12 cellular contexts compared by ENCODE assay signal in genomic region chr16:8905795-8906591, GRCh38. TPM values are rescaled to one million over a fixed set of nuclear protein-coding genes. Genes with fewer than 3 reads are reported as not detected.
DNase-seq lines count a peak whose midpoint lies in the region; ATAC-seq and TF ChIP-seq lines count a peak whose summit lies in the region.
"Had no signal": no experiment of that assay in that cellular context is flagged by ENCODE, and none has a peak within 500 bp of the region (broad histone marks: within the 10 kb centered on the region; RNA-seq: fewer than 3 reads in every experiment).

No MANE protein-coding gene starts in this region.

- no peak overlapping the region for H3K4me2 ChIP-seq in MM.1S (ENCODE audit: low read depth, low read length)

- H3K4me1 ChIP-seq in MM.1S (ENCODE audit: low read length): peaks cover 2% of the 10 kb centered on the region; the same call in 1 of the 2 replicates

- H3K27me3 ChIP-seq in MM.1S (replicated peaks; ENCODE audit: insufficient read depth, low read length): no peaks in the 10 kb centered on the region

- CTCF ChIA-PET in activated CD4-positive, alpha-beta T cell treated with anti-CD3 and anti-CD28 coated beads for 36 hours (lab: Charles Lee): interaction anchor here (0.8 to 3.0 kb wide), 3 partner anchors 30 to 106 kb away, joined by 3 to 12 read pairs (median 6); no protein-coding TSS in a partner anchor

- no peak overlapping the region for H3K27ac ChIP-seq in MM.1S (ENCODE audit: low read length)

- no peaks in the 10 kb centered on the region for H3K9me3 Mint-ChIP-seq in activated CD4-positive, alpha-beta T cell treated with anti-CD3 and anti-CD28 coated beads for 36 hours (ENCODE audit: low read depth)
- H3K9me3 Mint-ChIP-seq in progenitor cell of endocrine pancreas (ENCODE audit: low read depth): no peaks in the 10 kb centered on the region
- H3K9me3 Mint-ChIP-seq: activated T-cell treated with anti-CD3 and anti-CD28 coated beads, Interleukin-2, amount 50 U/mL, for 4 hours had no signal

- peak overlapping the region; percentile 25 for H3K27ac Mint-ChIP-seq in activated CD4-positive, alpha-beta T cell treated with anti-CD3 and anti-CD28 coated beads for 36 hours
- peak overlapping the region; percentile 78 for H3K27ac Mint-ChIP-seq in progenitor cell of endocrine pancreas

- peaks cover 70% of the 10 kb centered on the region for H3K36me3 Mint-ChIP-seq in activated CD4-positive, alpha-beta T cell treated with anti-CD3 and anti-CD28 coated beads for 36 hours (ENCODE audit: low read depth)
- H3K36me3 Mint-ChIP-seq in progenitor cell of endocrine pancreas (ENCODE audit: insufficient read depth): peaks cover 46% of the 10 kb centered on the region

- peaks cover 87% of the 10 kb centered on the region for H3K79me2 ChIP-seq in MM.1S (ENCODE audit: low read length)

- peak; percentile 23; the same call in 1 of the 2 replicates for TF ChIP-seq CTCF in MM.1S (IDR thresholded peaks at IDR 0.05; ENCODE audit: low read length)
- TF ChIP-seq CTCF in progenitor cell of endocrine pancreas (IDR thresholded peaks at IDR 0.05; ENCODE audit: unreplicated experiment): peak; percentile 38

- ATAC-seq in activated CD4-positive, alpha-beta T cell treated with anti-CD3 and anti-CD28 coated beads for 36 hours: no peak
- ATAC-seq in HG02885 (IDR thresholded peaks at IDR 0.05; ENCODE audit: poor library complexity, unreplicated experiment): no peak

- H3K9me3 ChIP-seq in MM.1S (replicated peaks; ENCODE audit: insufficient read depth, low read length): no peaks in the 10 kb centered on the region

- no peak overlapping the region for H3K9ac ChIP-seq in MM.1S (ENCODE audit: low read length)

- no peak for DNase-seq in activated CD4-positive, alpha-beta T cell treated with anti-CD3 and anti-CD28 coated beads for 36 hours
- DNase-seq in activated CD4-positive, alpha-beta T cell treated with anti-CD3 and anti-CD28 coated beads for 1 hour: no peak
- DNase-seq in MM.1S: no peak
- peak; percentile 18 for DNase-seq in dermis blood vessel endothelial cell
- no peak for DNase-seq in progenitor cell of endocrine pancreas (ENCODE audit: low spot score, unreplicated experiment)
- DNase-seq in DMS114 treated with DMSO at 0.1 percent for 48 hours (lab: John Stamatoyannopoulos, UW; ENCODE audit: unreplicated experiment): no peak
- DNase-seq in NOMO-1 (lab: John Stamatoyannopoulos, UW; ENCODE audit: unreplicated experiment in 2 of 2): no peak
- DNase-seq: activated T-cell treated with anti-CD3 and anti-CD28 coated beads, Interleukin-2, amount 50 U/mL, for 4 hours; NCI-H1105; stimulated activated CD4-positive, alpha-beta T cell treated with anti-CD3 and anti-CD28 coated beads, Interleukin-15, amount 100 ng/mL, for 24 hours had no signal

- no peaks in the 10 kb centered on the region for H3K9me2 ChIP-seq in MM.1S (replicated peaks; ENCODE audit: insufficient read depth, low read length)

- no peak overlapping the region for H2AFZ ChIP-seq in MM.1S (ENCODE audit: low read length)

- POLR2A ChIA-PET in activated CD4-positive, alpha-beta T cell treated with anti-CD3 and anti-CD28 coated beads for 36 hours (lab: Charles Lee): no interaction called here

- peaks cover 30% of the 10 kb centered on the region; the same call in 1 of the 2 replicates for H3K36me3 ChIP-seq in MM.1S (replicated peaks; ENCODE audit: insufficient read depth, low read length)

- intact Hi-C loops in activated CD4-positive, alpha-beta T cell treated with anti-CD3 and anti-CD28 coated beads for 36 hours (cut with DNase I, micrococcal nuclease): loop anchor here (1.0 to 2.0 kb wide), 4 partner anchors 15 to 228 kb away; no protein-coding TSS in a partner anchor

- H3K4me1 Mint-ChIP-seq in activated CD4-positive, alpha-beta T cell treated with anti-CD3 and anti-CD28 coated beads for 36 hours: peaks cover 16% of the 10 kb centered on the region
- H3K4me1 Mint-ChIP-seq in progenitor cell of endocrine pancreas (ENCODE audit: low read depth): peaks cover 20% of the 10 kb centered on the region

- H3K4me3 ChIP-seq in MM.1S (ENCODE audit: low read length): no peak overlapping the region

- H3F3A ChIP-seq in MM.1S (ENCODE audit: insufficient read depth, low read length): peaks cover under 1% of the 10 kb centered on the region; the same call in 1 of the 2 replicates

- H3K4me3 Mint-ChIP-seq in activated CD4-positive, alpha-beta T cell treated with anti-CD3 and anti-CD28 coated beads for 36 hours: no peak overlapping the region
- H3K4me3 Mint-ChIP-seq in progenitor cell of endocrine pancreas (ENCODE audit: low read depth): no peak overlapping the region
- H3K4me3 Mint-ChIP-seq: activated T-cell treated with anti-CD3 and anti-CD28 coated beads, Interleukin-2, amount 50 U/mL, for 4 hours had no signal

- H3K27me3 Mint-ChIP-seq in activated CD4-positive, alpha-beta T cell treated with anti-CD3 and anti-CD28 coated beads for 36 hours: no peaks in the 10 kb centered on the region
- no peaks in the 10 kb centered on the region for H3K27me3 Mint-ChIP-seq in progenitor cell of endocrine pancreas

- H4K20me1 ChIP-seq in MM.1S (ENCODE audit: insufficient read depth, low read length): peaks cover 6% of the 10 kb centered on the region; the same call in 1 of the 2 replicates

RNA-seq across cellular contexts. Expression of gene LITAFD, which starts 23.8 kb away (rescaled TPM):
- total RNA-seq in activated CD4-positive, alpha-beta T cell treated with anti-CD3 and anti-CD28 coated beads for 36 hours: not detected
- not detected in 2 replicates for total RNA-seq in dermis blood vessel endothelial cell
- not detected in 2 replicates for total RNA-seq in progenitor cell of endocrine pancreas
- total RNA-seq: activated T-cell treated with anti-CD3 and anti-CD28 coated beads, Interleukin-2, amount 50 U/mL, for 4 hours; cardiac septum had no signal

RNA-seq across cellular contexts. Expression of gene CARHSP1, which starts 37.2 kb away (rescaled TPM):
- total RNA-seq in activated CD4-positive, alpha-beta T cell treated with anti-CD3 and anti-CD28 coated beads for 36 hours: 10 to 100 TPM; 49.4 to 64.5 TPM
- total RNA-seq in dermis blood vessel endothelial cell (157 and 172 TPM in 2 replicates), progenitor cell of endocrine pancreas (117 and 122 TPM in 2 replicates)

RNA-seq across cellular contexts. Expression of gene USP7, which starts 57.7 kb away (rescaled TPM):
- total RNA-seq in activated CD4-positive, alpha-beta T cell treated with anti-CD3 and anti-CD28 coated beads for 36 hours: 100 to 1,000 TPM; 165 to 198 TPM
- total RNA-seq in dermis blood vessel endothelial cell (61.3 and 72.1 TPM in 2 replicates), progenitor cell of endocrine pancreas (159 and 171 TPM in 2 replicates)
